Comparison of ENCODE assay signal across 2 cellular contexts in the genomic region with DNA sequence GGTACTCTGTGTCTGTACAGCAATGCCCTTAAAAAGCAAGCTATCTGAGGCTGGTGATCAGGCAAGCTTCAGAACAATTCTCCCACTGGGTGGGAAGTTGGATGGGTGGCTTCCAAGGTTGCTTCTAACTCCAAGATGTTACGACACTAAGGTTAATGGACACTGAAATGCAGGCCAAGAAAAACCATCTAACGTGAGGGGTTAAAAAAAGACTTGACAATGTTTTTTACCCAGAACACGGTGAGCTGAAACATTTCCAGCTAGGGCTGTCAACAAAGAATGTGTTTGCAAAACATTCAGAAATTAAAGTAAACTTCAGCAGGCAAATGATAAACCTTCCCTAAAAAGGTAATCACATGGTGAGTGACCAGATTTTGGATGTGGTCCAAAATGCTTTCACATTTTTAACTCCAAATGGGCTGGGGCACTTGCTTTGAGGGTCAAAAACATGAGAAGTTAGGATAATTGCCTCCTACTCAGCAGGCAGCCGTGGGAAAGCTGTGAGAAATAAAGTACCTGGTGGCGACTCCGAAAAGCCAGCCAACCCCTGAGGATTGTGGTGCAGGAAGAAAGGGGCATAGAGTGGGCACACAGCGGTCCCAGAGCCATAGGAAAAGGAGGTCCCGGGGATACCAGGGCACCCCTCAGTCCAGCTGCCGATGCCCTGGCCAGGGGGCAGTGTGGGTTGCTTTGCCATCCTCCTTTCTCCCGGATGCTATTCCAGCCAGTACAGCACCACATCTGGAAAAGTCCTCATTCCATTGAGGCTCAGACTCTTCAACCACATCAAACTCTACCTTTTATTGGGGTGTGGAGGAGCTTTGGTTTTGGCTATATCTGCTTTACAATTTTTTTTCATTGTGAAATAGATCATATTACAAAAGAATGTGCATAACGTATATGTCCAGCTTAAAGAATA.
TF ChIP-seq lines count a peak whose summit lies in the region.

No MANE protein-coding gene starts in this region.

TF ChIP-seq in HEK293, 187 proteins besides CTCF, POLR2A, EP300 and RAD21 (continued from another document and continues in another):
- TF ChIP-seq, protein P1, sequence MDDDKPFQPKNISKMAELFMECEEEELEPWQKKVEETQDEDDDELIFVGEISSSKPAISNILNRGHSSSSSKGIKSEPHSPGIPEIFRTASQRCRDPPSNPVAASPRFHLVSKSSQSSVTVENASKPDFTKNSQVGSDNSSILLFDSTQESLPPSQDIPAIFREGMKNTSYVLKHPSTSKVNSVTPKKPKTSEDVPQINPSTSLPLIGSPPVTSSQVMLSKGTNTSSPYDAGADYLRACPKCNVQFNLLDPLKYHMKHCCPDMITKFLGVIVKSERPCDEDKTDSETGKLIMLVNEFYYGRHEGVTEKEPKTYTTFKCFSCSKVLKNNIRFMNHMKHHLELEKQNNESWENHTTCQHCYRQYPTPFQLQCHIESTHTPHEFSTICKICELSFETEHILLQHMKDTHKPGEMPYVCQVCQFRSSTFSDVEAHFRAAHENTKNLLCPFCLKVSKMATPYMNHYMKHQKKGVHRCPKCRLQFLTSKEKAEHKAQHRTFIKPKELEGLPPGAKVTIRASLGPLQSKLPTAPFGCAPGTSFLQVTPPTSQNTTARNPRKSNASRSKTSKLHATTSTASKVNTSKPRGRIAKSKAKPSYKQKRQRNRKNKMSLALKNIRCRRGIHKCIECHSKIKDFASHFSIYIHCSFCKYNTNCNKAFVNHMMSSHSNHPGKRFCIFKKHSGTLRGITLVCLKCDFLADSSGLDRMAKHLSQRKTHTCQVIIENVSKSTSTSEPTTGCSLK (tag by site-specific recombination; IDR thresholded peaks at IDR 0.05): no peak
- no peak for TF ChIP-seq ZNF391 (tag by site-specific recombination; IDR thresholded peaks at IDR 0.05; ENCODE audit: borderline replicate concordance, low read depth)
- TF ChIP-seq ZSCAN30 (tag by site-specific recombination; IDR thresholded peaks at IDR 0.05): no peak
- TF ChIP-seq, protein P2, sequence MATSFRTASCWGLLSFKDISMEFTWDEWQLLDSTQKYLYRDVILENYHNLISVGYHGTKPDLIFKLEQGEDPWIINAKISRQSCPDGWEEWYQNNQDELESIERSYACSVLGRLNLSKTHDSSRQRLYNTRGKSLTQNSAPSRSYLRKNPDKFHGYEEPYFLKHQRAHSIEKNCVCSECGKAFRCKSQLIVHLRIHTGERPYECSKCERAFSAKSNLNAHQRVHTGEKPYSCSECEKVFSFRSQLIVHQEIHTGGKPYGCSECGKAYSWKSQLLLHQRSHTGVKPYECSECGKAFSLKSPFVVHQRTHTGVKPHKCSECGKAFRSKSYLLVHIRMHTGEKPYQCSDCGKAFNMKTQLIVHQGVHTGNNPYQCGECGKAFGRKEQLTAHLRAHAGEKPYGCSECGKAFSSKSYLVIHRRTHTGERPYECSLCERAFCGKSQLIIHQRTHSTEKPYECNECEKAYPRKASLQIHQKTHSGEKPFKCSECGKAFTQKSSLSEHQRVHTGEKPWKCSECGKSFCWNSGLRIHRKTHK (tag by site-specific recombination; IDR thresholded peaks at IDR 0.05): no peak
- no peak for TF ChIP-seq ZNF324 (tag by site-specific recombination; IDR thresholded peaks at IDR 0.05)
- no peak for TF ChIP-seq ZSCAN23 (tag by site-specific recombination; IDR thresholded peaks at IDR 0.05)
- no peak for TF ChIP-seq BCL11B (tag by site-specific recombination; IDR thresholded peaks at IDR 0.05; ENCODE audit: low read depth)
- no peak for TF ChIP-seq ZNF561 (tag by site-specific recombination; IDR thresholded peaks at IDR 0.05; ENCODE audit: borderline replicate concordance)
- TF ChIP-seq, protein P3, sequence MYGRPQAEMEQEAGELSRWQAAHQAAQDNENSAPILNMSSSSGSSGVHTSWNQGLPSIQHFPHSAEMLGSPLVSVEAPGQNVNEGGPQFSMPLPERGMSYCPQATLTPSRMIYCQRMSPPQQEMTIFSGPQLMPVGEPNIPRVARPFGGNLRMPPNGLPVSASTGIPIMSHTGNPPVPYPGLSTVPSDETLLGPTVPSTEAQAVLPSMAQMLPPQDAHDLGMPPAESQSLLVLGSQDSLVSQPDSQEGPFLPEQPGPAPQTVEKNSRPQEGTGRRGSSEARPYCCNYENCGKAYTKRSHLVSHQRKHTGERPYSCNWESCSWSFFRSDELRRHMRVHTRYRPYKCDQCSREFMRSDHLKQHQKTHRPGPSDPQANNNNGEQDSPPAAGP (tag by site-specific recombination; IDR thresholded peaks at IDR 0.05): no peak
- TF ChIP-seq ZIC2 (tag by site-specific recombination; IDR thresholded peaks at IDR 0.05): peak; percentile 64
- no peak for TF ChIP-seq GLIS2 (tag by site-specific recombination; IDR thresholded peaks at IDR 0.05)
- TF ChIP-seq ZNF707 (tag by site-specific recombination; IDR thresholded peaks at IDR 0.05): no peak
- TF ChIP-seq ZNF121 (tag by site-specific recombination; IDR thresholded peaks at IDR 0.05): no peak
- TF ChIP-seq SETDB1 (IDR thresholded peaks at IDR 0.05; ENCODE audit: insufficient read length, low read length): no peak
- TF ChIP-seq ZNF157 (tag by site-specific recombination; IDR thresholded peaks at IDR 0.05): no peak
- no peak for TF ChIP-seq ZNF174 (tag by site-specific recombination; IDR thresholded peaks at IDR 0.05)
- TF ChIP-seq, protein P4, sequence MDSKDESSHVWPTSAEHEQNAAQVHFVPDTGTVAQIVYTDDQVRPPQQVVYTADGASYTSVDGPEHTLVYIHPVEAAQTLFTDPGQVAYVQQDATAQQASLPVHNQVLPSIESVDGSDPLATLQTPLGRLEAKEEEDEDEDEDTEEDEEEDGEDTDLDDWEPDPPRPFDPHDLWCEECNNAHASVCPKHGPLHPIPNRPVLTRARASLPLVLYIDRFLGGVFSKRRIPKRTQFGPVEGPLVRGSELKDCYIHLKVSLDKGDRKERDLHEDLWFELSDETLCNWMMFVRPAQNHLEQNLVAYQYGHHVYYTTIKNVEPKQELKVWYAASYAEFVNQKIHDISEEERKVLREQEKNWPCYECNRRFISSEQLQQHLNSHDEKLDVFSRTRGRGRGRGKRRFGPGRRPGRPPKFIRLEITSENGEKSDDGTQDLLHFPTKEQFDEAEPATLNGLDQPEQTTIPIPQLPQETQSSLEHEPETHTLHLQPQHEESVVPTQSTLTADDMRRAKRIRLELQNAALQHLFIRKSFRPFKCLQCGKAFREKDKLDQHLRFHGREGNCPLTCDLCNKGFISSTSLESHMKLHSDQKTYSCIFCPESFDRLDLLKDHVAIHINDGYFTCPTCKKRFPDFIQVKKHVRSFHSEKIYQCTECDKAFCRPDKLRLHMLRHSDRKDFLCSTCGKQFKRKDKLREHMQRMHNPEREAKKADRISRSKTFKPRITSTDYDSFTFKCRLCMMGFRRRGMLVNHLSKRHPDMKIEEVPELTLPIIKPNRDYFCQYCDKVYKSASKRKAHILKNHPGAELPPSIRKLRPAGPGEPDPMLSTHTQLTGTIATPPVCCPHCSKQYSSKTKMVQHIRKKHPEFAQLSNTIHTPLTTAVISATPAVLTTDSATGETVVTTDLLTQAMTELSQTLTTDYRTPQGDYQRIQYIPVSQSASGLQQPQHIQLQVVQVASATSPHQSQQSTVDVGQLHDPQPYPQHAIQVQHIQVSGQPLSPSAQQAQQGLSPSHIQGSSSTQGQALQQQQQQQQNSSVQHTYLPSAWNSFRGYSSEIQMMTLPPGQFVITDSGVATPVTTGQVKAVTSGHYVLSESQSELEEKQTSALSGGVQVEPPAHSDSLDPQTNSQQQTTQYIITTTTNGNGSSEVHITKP (tag by site-specific recombination; IDR thresholded peaks at IDR 0.05): peak; percentile 65; the same call in 1 of the 2 replicates
- TF ChIP-seq ZNF239 (tag by site-specific recombination; IDR thresholded peaks at IDR 0.05): no peak
- TF ChIP-seq ZNF335 (tag by site-specific recombination; conservative IDR thresholded peaks at IDR 0.05): peak; percentile 76
- TF ChIP-seq WT1 (tag by site-specific recombination; IDR thresholded peaks at IDR 0.05): no peak
- no peak for TF ChIP-seq ZNF48 (tag by site-specific recombination; IDR thresholded peaks at IDR 0.05)
- TF ChIP-seq ZNF221 (tag by site-specific recombination; IDR thresholded peaks at IDR 0.05; ENCODE audit: borderline replicate concordance): no peak
- TF ChIP-seq ZNF223 (tag by site-specific recombination; IDR thresholded peaks at IDR 0.05): no peak

TF ChIP-seq in WTC11, 78 proteins besides CTCF, POLR2A, EP300 and RAD21 (continued from another document):
- TF ChIP-seq, protein P5, sequence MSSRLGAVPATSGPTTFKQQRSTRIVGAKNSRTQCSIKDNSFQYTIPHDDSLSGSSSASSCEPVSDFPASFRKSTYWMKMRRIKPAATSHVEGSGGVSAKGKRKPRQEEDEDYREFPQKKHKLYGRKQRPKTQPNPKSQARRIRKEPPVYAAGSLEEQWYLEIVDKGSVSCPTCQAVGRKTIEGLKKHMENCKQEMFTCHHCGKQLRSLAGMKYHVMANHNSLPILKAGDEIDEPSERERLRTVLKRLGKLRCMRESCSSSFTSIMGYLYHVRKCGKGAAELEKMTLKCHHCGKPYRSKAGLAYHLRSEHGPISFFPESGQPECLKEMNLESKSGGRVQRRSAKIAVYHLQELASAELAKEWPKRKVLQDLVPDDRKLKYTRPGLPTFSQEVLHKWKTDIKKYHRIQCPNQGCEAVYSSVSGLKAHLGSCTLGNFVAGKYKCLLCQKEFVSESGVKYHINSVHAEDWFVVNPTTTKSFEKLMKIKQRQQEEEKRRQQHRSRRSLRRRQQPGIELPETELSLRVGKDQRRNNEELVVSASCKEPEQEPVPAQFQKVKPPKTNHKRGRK (CRISPR knock-in tag; IDR thresholded peaks at IDR 0.05; ENCODE audit: borderline replicate concordance): no peak
- TF ChIP-seq, protein P6, sequence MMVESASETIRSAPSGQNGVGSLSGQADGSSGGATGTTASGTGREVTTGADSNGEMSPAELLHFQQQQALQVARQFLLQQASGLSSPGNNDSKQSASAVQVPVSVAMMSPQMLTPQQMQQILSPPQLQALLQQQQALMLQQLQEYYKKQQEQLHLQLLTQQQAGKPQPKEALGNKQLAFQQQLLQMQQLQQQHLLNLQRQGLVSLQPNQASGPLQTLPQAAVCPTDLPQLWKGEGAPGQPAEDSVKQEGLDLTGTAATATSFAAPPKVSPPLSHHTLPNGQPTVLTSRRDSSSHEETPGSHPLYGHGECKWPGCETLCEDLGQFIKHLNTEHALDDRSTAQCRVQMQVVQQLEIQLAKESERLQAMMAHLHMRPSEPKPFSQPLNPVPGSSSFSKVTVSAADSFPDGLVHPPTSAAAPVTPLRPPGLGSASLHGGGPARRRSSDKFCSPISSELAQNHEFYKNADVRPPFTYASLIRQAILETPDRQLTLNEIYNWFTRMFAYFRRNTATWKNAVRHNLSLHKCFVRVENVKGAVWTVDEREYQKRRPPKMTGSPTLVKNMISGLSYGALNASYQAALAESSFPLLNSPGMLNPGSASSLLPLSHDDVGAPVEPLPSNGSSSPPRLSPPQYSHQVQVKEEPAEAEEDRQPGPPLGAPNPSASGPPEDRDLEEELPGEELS (CRISPR knock-in tag; IDR thresholded peaks at IDR 0.05): no peak
- no peak for TF ChIP-seq FOXJ3 (CRISPR knock-in tag; IDR thresholded peaks at IDR 0.05; ENCODE audit: borderline replicate concordance)
- TF ChIP-seq, protein P7, sequence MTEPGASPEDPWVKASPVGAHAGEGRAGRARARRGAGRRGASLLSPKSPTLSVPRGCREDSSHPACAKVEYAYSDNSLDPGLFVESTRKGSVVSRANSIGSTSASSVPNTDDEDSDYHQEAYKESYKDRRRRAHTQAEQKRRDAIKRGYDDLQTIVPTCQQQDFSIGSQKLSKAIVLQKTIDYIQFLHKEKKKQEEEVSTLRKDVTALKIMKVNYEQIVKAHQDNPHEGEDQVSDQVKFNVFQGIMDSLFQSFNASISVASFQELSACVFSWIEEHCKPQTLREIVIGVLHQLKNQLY (CRISPR knock-in tag; IDR thresholded peaks at IDR 0.05): no peak
- TF ChIP-seq NFYB (CRISPR knock-in tag; conservative IDR thresholded peaks at IDR 0.05; ENCODE audit: low read depth): no peak
- TF ChIP-seq ZNF317 (CRISPR knock-in tag; IDR thresholded peaks at IDR 0.05; ENCODE audit: borderline replicate concordance, low read depth): no peak
- TF ChIP-seq GABPB1 (CRISPR knock-in tag; IDR thresholded peaks at IDR 0.05): no peak
- TF ChIP-seq OVOL2 (CRISPR knock-in tag; IDR thresholded peaks at IDR 0.05; ENCODE audit: borderline replicate concordance): no peak
- TF ChIP-seq, protein P8, sequence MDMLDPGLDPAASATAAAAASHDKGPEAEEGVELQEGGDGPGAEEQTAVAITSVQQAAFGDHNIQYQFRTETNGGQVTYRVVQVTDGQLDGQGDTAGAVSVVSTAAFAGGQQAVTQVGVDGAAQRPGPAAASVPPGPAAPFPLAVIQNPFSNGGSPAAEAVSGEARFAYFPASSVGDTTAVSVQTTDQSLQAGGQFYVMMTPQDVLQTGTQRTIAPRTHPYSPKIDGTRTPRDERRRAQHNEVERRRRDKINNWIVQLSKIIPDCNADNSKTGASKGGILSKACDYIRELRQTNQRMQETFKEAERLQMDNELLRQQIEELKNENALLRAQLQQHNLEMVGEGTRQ (CRISPR knock-in tag; IDR thresholded peaks at IDR 0.05): no peak
- no peak for TF ChIP-seq SOX15 (CRISPR knock-in tag; IDR thresholded peaks at IDR 0.05)
- TF ChIP-seq CBFB (CRISPR knock-in tag; IDR thresholded peaks at IDR 0.05; ENCODE audit: low read depth): no peak
